In genomic region chr1:69568435-69569280, GRCh38 we compare ENCODE assay signal across 9 cellular contexts. TPM values are rescaled to one million over a fixed set of nuclear protein-coding genes. Genes with fewer than 3 reads are reported as not detected.
A peak's percentile ranks its signal among the peaks of the same experiment; 100 is the strongest.
DNase-seq lines count a peak whose midpoint lies in the region; ATAC-seq and TF ChIP-seq lines count a peak whose summit lies in the region.
"Had no signal": no experiment of that assay in that cellular context is flagged by ENCODE, and none has a peak within 500 bp of the region (broad histone marks: within the 10 kb centered on the region; RNA-seq: fewer than 3 reads in every experiment).

No MANE protein-coding gene starts in this region.

- no peak for TF ChIP-seq CTCF in upper lobe of right lung (IDR thresholded peaks at IDR 0.05)

- H3K4me3 Mint-ChIP-seq in activated T-cell treated with anti-CD3 and anti-CD28 coated beads, Interleukin-2, amount 50 U/mL, for 72 hours, result peak overlapping the region; percentile 74 to 78

- ATAC-seq in activated T-cell treated with anti-CD3 and anti-CD28 coated beads, Interleukin-2, amount 50 U/mL, for 72 hours (replicated peaks in 1 of 2), result peak; percentile 32 to 35
- ATAC-seq in upper lobe of right lung, result peak; percentile 20
- ATAC-seq in GM18505 (IDR thresholded peaks at IDR 0.05; ENCODE audit: unreplicated experiment), result no peak
- no peak for ATAC-seq in GM18517 (IDR thresholded peaks at IDR 0.05; ENCODE audit: unreplicated experiment)

- peaks cover 42% of the 10 kb centered on the region for H3K27me3 ChIP-seq in upper lobe of right lung

- intact Hi-C loops in upper lobe of right lung (cut with DNase I), result no loop called here

- peaks cover 5 to 9% of the 10 kb centered on the region in 2 donors for H3K36me3 Mint-ChIP-seq in activated T-cell treated with anti-CD3 and anti-CD28 coated beads, Interleukin-2, amount 50 U/mL, for 72 hours (ENCODE audit: insufficient read depth in 2 of 2)

- H3K27ac ChIP-seq in caudate nucleus (ENCODE audit: low read depth, low read length) (peak overlapping the region; percentile 87), upper lobe of right lung (no peak overlapping the region)

- no peak for DNase-seq in activated T-cell treated with anti-CD3 and anti-CD28 coated beads, Interleukin-2, amount 50 U/mL, for 72 hours
- no peak for DNase-seq in activated T-cell treated with anti-CD3 and anti-CD28 coated beads, Interleukin-2, amount 50 U/mL, for 48 hours
- DNase-seq in caudate nucleus (lab: John Stamatoyannopoulos, UW), result peak in 27 of 61 donors; percentile 3 to 67 (median 41)
- peak; percentile 6 for DNase-seq in medulla oblongata (ENCODE audit: extremely low spot score)
- DNase-seq in upper lobe of right lung, result no peak
- no peak for DNase-seq in UCSD-AML1 (lab: John Stamatoyannopoulos, UW; ENCODE audit: unreplicated experiment)

- peaks cover 10% of the 10 kb centered on the region for H3K4me1 Mint-ChIP-seq in activated T-cell treated with anti-CD3 and anti-CD28 coated beads, Interleukin-2, amount 50 U/mL, for 72 hours (ENCODE audit: low read depth)

- no peak for TF ChIP-seq POLR2A in GM18505 (IDR thresholded peaks at IDR 0.05; ENCODE audit: borderline replicate concordance, extremely low read depth, insufficient read depth, insufficient read length)

- no peak overlapping the region for H3K27ac Mint-ChIP-seq in activated T-cell treated with anti-CD3 and anti-CD28 coated beads, Interleukin-2, amount 50 U/mL, for 72 hours

- peaks cover 0 to 3% of the 10 kb centered on the region in 2 donors for H3K9me3 Mint-ChIP-seq in activated T-cell treated with anti-CD3 and anti-CD28 coated beads, Interleukin-2, amount 50 U/mL, for 72 hours

- peak overlapping the region; percentile 41 for H3K4me3 ChIP-seq in upper lobe of right lung

- peaks cover 6% of the 10 kb centered on the region for H3K4me1 ChIP-seq in upper lobe of right lung

- H3K36me3 ChIP-seq in upper lobe of right lung, result no peaks in the 10 kb centered on the region

- peaks cover 41% of the 10 kb centered on the region for H3K27me3 Mint-ChIP-seq in activated T-cell treated with anti-CD3 and anti-CD28 coated beads, Interleukin-2, amount 50 U/mL, for 72 hours (ENCODE audit: low read depth)

- H3K9me3 ChIP-seq in upper lobe of right lung, result no peaks in the 10 kb centered on the region

RNA-seq across cellular contexts. Expression of gene LRRC7, which starts 0.9 kb away (rescaled TPM):
- total RNA-seq in activated T-cell treated with anti-CD3 and anti-CD28 coated beads, Interleukin-2, amount 50 U/mL, for 72 hours, result under 1 TPM in 1 of 2 donors, not detected in 1; 0.22 TPM
- not detected for total RNA-seq in upper lobe of right lung
- total RNA-seq: SK-MEL-5 had no signal

Comparison
In these comparisons a context has a peak if more than half of its experiments do, and no peak if none do; other contexts are left out.
1. ATAC-seq: peak in activated T-cell treated with anti-CD3 and anti-CD28 coated beads, Interleukin-2, amount 50 U/mL, for 72 hours (2 of 2) and upper lobe of right lung (single experiment); none in GM18505 (single experiment) and GM18517 (single experiment).